1 cellular context compared by ENCODE assay signal in the genomic region with DNA sequence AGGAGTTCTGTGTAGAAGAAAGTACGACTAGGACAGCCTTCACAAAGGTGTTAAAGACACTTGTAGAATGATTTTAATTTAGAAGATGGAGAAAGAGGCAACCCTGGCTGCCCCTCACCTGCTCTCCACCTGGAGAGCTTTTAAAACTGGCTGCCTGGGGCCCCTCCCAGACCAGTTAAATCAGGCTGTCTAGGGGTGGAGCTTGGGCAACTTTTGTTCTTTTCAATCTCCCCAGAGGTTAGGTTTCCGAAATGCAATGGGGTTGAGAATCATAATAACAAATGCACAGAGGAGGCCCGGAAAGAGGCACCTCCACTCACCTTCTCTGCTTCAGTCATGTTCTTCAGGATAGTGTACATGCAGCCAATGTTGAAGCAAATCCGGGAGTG.
TF ChIP-seq lines count a peak whose summit lies in the region.

No MANE protein-coding gene starts in this region.

TF ChIP-seq in GM12878, 131 proteins besides CTCF, POLR2A, EP300 and RAD21:
- TF ChIP-seq SIX5 (IDR thresholded peaks at IDR 0.05; ENCODE audit: low read depth, low read length, severe bottlenecking) (no peak), CUX1 (IDR thresholded peaks at IDR 0.05; ENCODE audit: insufficient replicate concordance, low read depth, low read length) (peak; percentile 2), ZBTB4 (CRISPR knock-in tag; IDR thresholded peaks at IDR 0.05) (no peak), ZNF274 (IDR thresholded peaks at IDR 0.05; ENCODE audit: insufficient read depth, insufficient read length) (no peak), SREBF1 (IDR thresholded peaks at IDR 0.05; ENCODE audit: low read length) (no peak), KLF5 (IDR thresholded peaks at IDR 0.05; ENCODE audit: partially characterized antibody) (peak; percentile 1), ZZZ3 (IDR thresholded peaks at IDR 0.05; ENCODE audit: control insufficient read depth, insufficient read length, low read depth) (no peak), RAD51 (IDR thresholded peaks at IDR 0.05) (no peak), PML (IDR thresholded peaks at IDR 0.05; ENCODE audit: low read length) (no peak)
- TF ChIP-seq, protein P1, sequence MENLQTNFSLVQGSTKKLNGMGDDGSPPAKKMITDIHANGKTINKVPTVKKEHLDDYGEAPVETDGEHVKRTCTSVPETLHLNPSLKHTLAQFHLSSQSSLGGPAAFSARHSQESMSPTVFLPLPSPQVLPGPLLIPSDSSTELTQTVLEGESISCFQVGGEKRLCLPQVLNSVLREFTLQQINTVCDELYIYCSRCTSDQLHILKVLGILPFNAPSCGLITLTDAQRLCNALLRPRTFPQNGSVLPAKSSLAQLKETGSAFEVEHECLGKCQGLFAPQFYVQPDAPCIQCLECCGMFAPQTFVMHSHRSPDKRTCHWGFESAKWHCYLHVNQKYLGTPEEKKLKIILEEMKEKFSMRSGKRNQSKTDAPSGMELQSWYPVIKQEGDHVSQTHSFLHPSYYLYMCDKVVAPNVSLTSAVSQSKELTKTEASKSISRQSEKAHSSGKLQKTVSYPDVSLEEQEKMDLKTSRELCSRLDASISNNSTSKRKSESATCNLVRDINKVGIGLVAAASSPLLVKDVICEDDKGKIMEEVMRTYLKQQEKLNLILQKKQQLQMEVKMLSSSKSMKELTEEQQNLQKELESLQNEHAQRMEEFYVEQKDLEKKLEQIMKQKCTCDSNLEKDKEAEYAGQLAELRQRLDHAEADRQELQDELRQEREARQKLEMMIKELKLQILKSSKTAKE (IDR thresholded peaks at IDR 0.05; ENCODE audit: low read depth, poor library complexity, severe bottlenecking), result no peak
- TF ChIP-seq, protein P2, sequence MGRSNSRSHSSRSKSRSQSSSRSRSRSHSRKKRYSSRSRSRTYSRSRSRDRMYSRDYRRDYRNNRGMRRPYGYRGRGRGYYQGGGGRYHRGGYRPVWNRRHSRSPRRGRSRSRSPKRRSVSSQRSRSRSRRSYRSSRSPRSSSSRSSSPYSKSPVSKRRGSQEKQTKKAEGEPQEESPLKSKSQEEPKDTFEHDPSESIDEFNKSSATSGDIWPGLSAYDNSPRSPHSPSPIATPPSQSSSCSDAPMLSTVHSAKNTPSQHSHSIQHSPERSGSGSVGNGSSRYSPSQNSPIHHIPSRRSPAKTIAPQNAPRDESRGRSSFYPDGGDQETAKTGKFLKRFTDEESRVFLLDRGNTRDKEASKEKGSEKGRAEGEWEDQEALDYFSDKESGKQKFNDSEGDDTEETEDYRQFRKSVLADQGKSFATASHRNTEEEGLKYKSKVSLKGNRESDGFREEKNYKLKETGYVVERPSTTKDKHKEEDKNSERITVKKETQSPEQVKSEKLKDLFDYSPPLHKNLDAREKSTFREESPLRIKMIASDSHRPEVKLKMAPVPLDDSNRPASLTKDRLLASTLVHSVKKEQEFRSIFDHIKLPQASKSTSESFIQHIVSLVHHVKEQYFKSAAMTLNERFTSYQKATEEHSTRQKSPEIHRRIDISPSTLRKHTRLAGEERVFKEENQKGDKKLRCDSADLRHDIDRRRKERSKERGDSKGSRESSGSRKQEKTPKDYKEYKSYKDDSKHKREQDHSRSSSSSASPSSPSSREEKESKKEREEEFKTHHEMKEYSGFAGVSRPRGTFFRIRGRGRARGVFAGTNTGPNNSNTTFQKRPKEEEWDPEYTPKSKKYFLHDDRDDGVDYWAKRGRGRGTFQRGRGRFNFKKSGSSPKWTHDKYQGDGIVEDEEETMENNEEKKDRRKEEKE (IDR thresholded peaks at IDR 0.05), result no peak
TF ChIP-seq in GM12878: peak in this region for 2.
